Comparison of ENCODE assay signal across 8 cellular contexts in genomic region chr6:78910611-78911134, GRCh38. TPM values are rescaled to one million over a fixed set of nuclear protein-coding genes. Genes with fewer than 3 reads are reported as not detected.
DNase-seq lines count a peak whose midpoint lies in the region; ATAC-seq, FAIRE-seq and TF ChIP-seq lines count a peak whose summit lies in the region.

No MANE protein-coding gene starts in this region.

- H3K56ac ChIP-seq in H1 (replicated peaks; ENCODE audit: insufficient read length, low read depth, low read length) = no peak overlapping the region

- 4% methylated on average over 39 of the region's 47 CpGs; no CpG with 5 or more reads in 1 of the 2 experiments for WGBS in H1 (ENCODE audit: extremely low coverage in 1 of 2, insufficient coverage in 1 of 2, insufficient read length in 1 of 2, insufficient replicate concordance in 2 of 2, low coverage in 1 of 2, low lambda C conversion rate in 2 of 2, missing lambda C conversion rate in 1 of 2), 2 experiments

- H3K4me3 ChIP-seq in BJ (ENCODE audit: low read depth, low read length) = peak overlapping the region; percentile 31
- H3K4me3 ChIP-seq in MG63 = peak overlapping the region; percentile 6; the same call in 1 of the 2 replicates
- peak overlapping the region; percentile 38 to 69 (median 63) for H3K4me3 ChIP-seq in H1 (ENCODE audit: extremely low read depth in 1 of 4, insufficient read depth in 2 of 4, low read depth in 3 of 4, low read length in 4 of 4)
- H3K4me3 ChIP-seq in mucosa of descending colon = no peak overlapping the region
- peak overlapping the region; percentile 33 to 53 for H3K4me3 ChIP-seq in uterus

- no peak overlapping the region for H3K23ac ChIP-seq in H1 (ENCODE audit: insufficient read length)

- H3K4me1 ChIP-seq in H1 (replicated peaks in 1 of 4; ENCODE audit: control insufficient read depth in 3 of 4, insufficient read depth in 4 of 4, low read length in 3 of 4) (peaks cover 0 to 7% (median 1%) of the 10 kb centered on the region in 4 experiments; a peak in 4 of 7 replicates), mucosa of descending colon (ENCODE audit: low read depth) (no peaks in the 10 kb centered on the region), uterus (no peaks in the 10 kb centered on the region)

- peak; percentile 5 to 9; a peak in 2 of 4 replicates for TF ChIP-seq RAD21 in H1 (IDR thresholded peaks at IDR 0.05 in 1 of 2, conservative IDR thresholded peaks at IDR 0.05 in 1 of 2; ENCODE audit: low read depth in 2 of 2, low read length in 2 of 2)

- no peak for FAIRE-seq in H1 (lab: Jason Lieb, UNC)

- H2BK20ac ChIP-seq in H1 (ENCODE audit: low read length) = no peak overlapping the region

- TF ChIP-seq CTCF in BJ (IDR thresholded peaks at IDR 0.05; ENCODE audit: insufficient read depth, low read depth, low read length) (no peak), H1 (IDR thresholded peaks at IDR 0.05; ENCODE audit: control extremely low read depth in 1 of 3, insufficient read depth in 1 of 3, low read depth in 1 of 3, low read length in 3 of 3) (no peak), mucosa of descending colon (IDR thresholded peaks at IDR 0.05) (no peak), uterus (IDR thresholded peaks at IDR 0.05) (no peak)

- intact Hi-C loops in mucosa of descending colon (cut with DNase I, micrococcal nuclease) (no loop called here), uterus (cut with DNase I; ENCODE audit: low total_unique reads) (no loop called here)

- H3K14ac ChIP-seq in H1 (ENCODE audit: insufficient read length) = no peak overlapping the region

- no peak overlapping the region for H2BK5ac ChIP-seq in H1 (ENCODE audit: low read depth, low read length)

- TF ChIP-seq POLR2A in H1 (IDR thresholded peaks at IDR 0.05; ENCODE audit: control extremely low read depth in 1 of 2, low read depth in 2 of 2, low read length in 2 of 2) = no peak
- TF ChIP-seq POLR2A in uterus (IDR thresholded peaks at IDR 0.05) = no peak

- POLR2A ChIA-PET in BJ (lab: Charles Lee) = no interaction called here
- POLR2A ChIA-PET in H1 (lab: Charles Lee; ENCODE audit: partially characterized antibody) = interaction anchor here (1.2 kb wide), 1 partner anchor 15 kb away, joined by 3 read pairs; no protein-coding TSS in a partner anchor

- peak overlapping the region; percentile 95 for H2AFZ ChIP-seq in H1 (ENCODE audit: low read length)

- CTCF ChIA-PET in BJ (lab: Yijun Ruan, JAX) = no interaction called here
- CTCF ChIA-PET in H1 (lab: Charles Lee; ENCODE audit: partially characterized antibody) = interaction anchor here (0.6 to 1.5 kb wide), 4 partner anchors 10 to 802 kb away, joined by 3 to 6 read pairs (median 3); no protein-coding TSS in a partner anchor

- peak overlapping the region; percentile 90 to 99 for H3K4me2 ChIP-seq in H1 (ENCODE audit: insufficient read depth in 1 of 2, low read depth in 2 of 2, low read length in 2 of 2)

- H3K9ac ChIP-seq in H1 (replicated peaks in 1 of 4; ENCODE audit: extremely low read depth in 1 of 4, low read depth in 3 of 4, low read length in 3 of 4) = no peak overlapping the region; a peak in 1 of 7 replicates

- no peaks in the 10 kb centered on the region for H3K79me2 ChIP-seq in H1 (ENCODE audit: control insufficient read depth in 1 of 2, insufficient read depth in 2 of 2, low read length in 2 of 2)

- H3K36me3 ChIP-seq in BJ (ENCODE audit: control insufficient read depth, insufficient read depth, low read length) = no peaks in the 10 kb centered on the region
- H3K36me3 ChIP-seq in MG63 = no peaks in the 10 kb centered on the region
- H3K36me3 ChIP-seq in H1 (ENCODE audit: control insufficient read depth in 2 of 4, insufficient read depth in 4 of 4, low read length in 3 of 4) = no peaks in the 10 kb centered on the region
- no peaks in the 10 kb centered on the region for H3K36me3 ChIP-seq in mucosa of descending colon (ENCODE audit: low read depth)
- no peaks in the 10 kb centered on the region for H3K36me3 ChIP-seq in uterus

- peaks cover 0 to 2% of the 10 kb centered on the region in 2 experiments for H4K20me1 ChIP-seq in H1 (replicated peaks in 1 of 2; ENCODE audit: control insufficient read depth in 1 of 2, insufficient read depth in 2 of 2, low read length in 2 of 2)

- 0 out of 2 replicates have a peak overlapping the region, but pooled peaks have one; percentile 7 for H4K8ac ChIP-seq in H1 (ENCODE audit: extremely low read depth, insufficient read depth, low read length)

- H3K23me2 ChIP-seq in H1 (ENCODE audit: low read depth, low read length) = peaks cover 7% of the 10 kb centered on the region

- H4K5ac ChIP-seq in H1 (ENCODE audit: insufficient read length, low read depth, low read length) = no peak overlapping the region

- no peak overlapping the region for H2AK5ac ChIP-seq in H1 (ENCODE audit: low read depth, low read length)

- H2BK15ac ChIP-seq in H1 (ENCODE audit: low read length) = no peak overlapping the region

- peak overlapping the region; percentile 68; the same call in 1 of the 2 replicates for H3K18ac ChIP-seq in H1 (ENCODE audit: extremely low read depth, low read length)

- H3K4ac ChIP-seq in H1 (replicated peaks; ENCODE audit: insufficient read length, low read depth, low read length) = no peak overlapping the region

- H3K27ac ChIP-seq in H1 (ENCODE audit: low read depth, low read length) = no peak overlapping the region
- no peak overlapping the region for H3K27ac ChIP-seq in uterus

- H3K27me3 ChIP-seq in BJ (ENCODE audit: control insufficient read depth, insufficient read depth, low read length) = no peaks in the 10 kb centered on the region
- no peaks in the 10 kb centered on the region for H3K27me3 ChIP-seq in MG63
- peaks cover 0 to 9% (median 4%) of the 10 kb centered on the region in 4 experiments; a peak in 6 of 7 replicates for H3K27me3 ChIP-seq in H1 (replicated peaks in 1 of 4; ENCODE audit: control insufficient read depth in 3 of 4, extremely low read depth in 1 of 4, insufficient read depth in 3 of 4, low read length in 3 of 4)
- H3K27me3 ChIP-seq in uterus = no peaks in the 10 kb centered on the region

- H3K79me1 ChIP-seq in H1 (ENCODE audit: low read depth, low read length) = no peaks in the 10 kb centered on the region; the same call in 1 of the 2 replicates

- H2BK120ac ChIP-seq in H1 (replicated peaks; ENCODE audit: low read depth, low read length) = no peak overlapping the region

- no peak overlapping the region for H4K91ac ChIP-seq in H1 (replicated peaks; ENCODE audit: insufficient read length, low read length)

- no peak for TF ChIP-seq EP300 in H1 (IDR thresholded peaks at IDR 0.05; ENCODE audit: borderline replicate concordance in 1 of 2, low read depth in 2 of 2, low read length in 2 of 2)

- H2BK12ac ChIP-seq in H1 (ENCODE audit: low read depth, low read length) = no peak overlapping the region

- H3K9me3 ChIP-seq in MG63 (no peaks in the 10 kb centered on the region), H1 (ENCODE audit: insufficient read depth in 2 of 2, low read depth in 1 of 2, low read length in 1 of 2) (no peaks in the 10 kb centered on the region), mucosa of descending colon (no peaks in the 10 kb centered on the region), uterus (no peaks in the 10 kb centered on the region)

- DNase-seq in BJ (ENCODE audit: low read depth) (no peak), MG63 (peak; percentile 9), H1 (ENCODE audit: low read depth in 1 of 2, low spot score in 2 of 2) (peak; percentile 23 to 77), mucosa of descending colon (peak; percentile 25 to 50 (median 39)), uterus (peak in 1 of 2 donors; percentile 16), NCI-H187 (lab: John Stamatoyannopoulos, UW) (no peak)
- DNase-seq in activated effector memory CD4-positive, alpha-beta T cell treated with Interleukin-2 at 50 U/mL for 16 hours = no peak

- ATAC-seq in GM19438 (IDR thresholded peaks at IDR 0.05; ENCODE audit: low read depth, unreplicated experiment) = peak; percentile 82
- ATAC-seq in mucosa of descending colon = peak; percentile 79

TF ChIP-seq in H1, 55 proteins besides CTCF, POLR2A, EP300 and RAD21 (continues in another document):
- TF ChIP-seq CREB1 (IDR thresholded peaks at IDR 0.05) (0 out of 2 replicates have a peak, but pooled peaks have one; percentile 44), RBBP5 (IDR thresholded peaks at IDR 0.05; ENCODE audit: borderline replicate concordance, low read depth, low read length) (0 out of 2 replicates have a peak, but pooled peaks have one; percentile 57), TAF1 (IDR thresholded peaks at IDR 0.05; ENCODE audit: low read depth, low read length) (no peak), KDM4A (IDR thresholded peaks at IDR 0.05; ENCODE audit: low read depth, low read length, severe bottlenecking) (peak; percentile 92), ASH2L (IDR thresholded peaks at IDR 0.05; ENCODE audit: low read length) (peak; percentile 45)
- TF ChIP-seq, protein P1, sequence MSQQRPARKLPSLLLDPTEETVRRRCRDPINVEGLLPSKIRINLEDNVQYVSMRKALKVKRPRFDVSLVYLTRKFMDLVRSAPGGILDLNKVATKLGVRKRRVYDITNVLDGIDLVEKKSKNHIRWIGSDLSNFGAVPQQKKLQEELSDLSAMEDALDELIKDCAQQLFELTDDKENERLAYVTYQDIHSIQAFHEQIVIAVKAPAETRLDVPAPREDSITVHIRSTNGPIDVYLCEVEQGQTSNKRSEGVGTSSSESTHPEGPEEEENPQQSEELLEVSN (IDR thresholded peaks at IDR 0.05) = peak; percentile 87
- TF ChIP-seq, protein P2, sequence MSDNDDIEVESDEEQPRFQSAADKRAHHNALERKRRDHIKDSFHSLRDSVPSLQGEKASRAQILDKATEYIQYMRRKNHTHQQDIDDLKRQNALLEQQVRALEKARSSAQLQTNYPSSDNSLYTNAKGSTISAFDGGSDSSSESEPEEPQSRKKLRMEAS (IDR thresholded peaks at IDR 0.05) = peak; percentile 78

RNA-seq across cellular contexts. Expression of gene IRAK1BP1, which starts 43.3 kb away (rescaled TPM):
- polyA plus RNA-seq in BJ (2011; rRNA removed) (1.4 and 2.9 TPM in 2 replicates), H1 (2011; rRNA removed) (2.7 and 3.7 TPM in 2 replicates)
- polyA minus RNA-seq in BJ (2011; rRNA and poly(A)+ RNA removed) = 2.2 and 3.0 TPM in 2 replicates
- total RNA-seq in MG63 (2014; rRNA removed; shearing (Covaris generic); ENCODE audit: low replicate concordance) = 2.1 and 2.3 TPM in 2 replicates
- 4.7 and 5.4 TPM in 2 replicates for total RNA-seq in H1 (2021; fragmentation: NEBNext Ultra II Directional; extraction: Animal tissue kit (Norgen Biotek cat#: 25700))
- 3.9 TPM for polyA plus RNA-seq in H1 (2011; cell fraction: cytosol; rRNA removed)
- polyA plus RNA-seq in H1 (2011; cell fraction: nucleus; rRNA removed) = 5.6 TPM
- polyA plus RNA-seq in H1 (2012, experiment 1 of 2) = 2.8 to 4.3 TPM (median 3.4 TPM) in 4 replicates
- 1.4 TPM for polyA plus RNA-seq in H1 (2012, experiment 2 of 2)
- 5.9 TPM for polyA plus RNA-seq in H1 (2013, experiment 1 of 2)
- 5.0 TPM for polyA plus RNA-seq in H1 (2013, experiment 2 of 2)
- polyA minus RNA-seq in H1 (2011; rRNA and poly(A)+ RNA removed) = 7.9 and 11.8 TPM in 2 replicates
- 5.7 TPM for polyA minus RNA-seq in H1 (2011; cell fraction: cytosol; rRNA and poly(A)+ RNA removed)
- polyA minus RNA-seq in H1 (2011; cell fraction: nucleus; rRNA and poly(A)+ RNA removed) = 30.7 TPM
- total RNA-seq in mucosa of descending colon (1 to 10 TPM; 2.9 to 4.6 (median 3.4) TPM), uterus (10 to 100 TPM in 2 of 4 donors, 1 to 10 TPM in 2; 3.2 to 20.0 (median 7.9) TPM)

Comparison
In these comparisons a context has a peak if more than half of its experiments do, and no peak if none do; other contexts are left out.
1. DNase-seq: peak in MG63 (single experiment), H1 (2 of 2) and mucosa of descending colon (3 of 3); none in BJ (single experiment), NCI-H187 (0 of 2) and activated effector memory CD4-positive, alpha-beta T cell treated with Interleukin-2 at 50 U/mL for 16 hours (single experiment).